Comparison of ENCODE assay signal across 1 cellular context in genomic region chr10:75208177-75208576, GRCh38.
TF ChIP-seq lines count a peak whose summit lies in the region.

No MANE protein-coding gene starts in this region.

TF ChIP-seq in IMR-90, 13 proteins besides CTCF, POLR2A, EP300 and RAD21:
- peak; percentile 44; the same call in 1 of the 2 replicates for TF ChIP-seq NFE2L2 (IDR thresholded peaks at IDR 0.05; ENCODE audit: low read depth, low read length)
- TF ChIP-seq MXI1 (IDR thresholded peaks at IDR 0.05; ENCODE audit: borderline replicate concordance, low read depth, low read length) = peak; percentile 31; the same call in 1 of the 2 replicates
- peak; percentile 68 for TF ChIP-seq CEBPB (IDR thresholded peaks at IDR 0.05; ENCODE audit: low read depth, low read length)
- TF ChIP-seq MAZ (IDR thresholded peaks at IDR 0.05; ENCODE audit: borderline replicate concordance, low read depth, low read length) = no peak
- no peak for TF ChIP-seq BHLHE40 (IDR thresholded peaks at IDR 0.05; ENCODE audit: low read depth, low read length)
- peak; percentile 3; the same call in 1 of the 2 replicates for TF ChIP-seq SMC3 (IDR thresholded peaks at IDR 0.05; ENCODE audit: low read depth, low read length)
